8 cellular contexts compared by ENCODE assay signal in genomic region chr12:6452908-6453630, GRCh38. TPM values are rescaled to one million over a fixed set of nuclear protein-coding genes. Genes with fewer than 3 reads are reported as not detected.
DNase-seq lines count a peak whose midpoint lies in the region; ATAC-seq and TF ChIP-seq lines count a peak whose summit lies in the region.

No MANE protein-coding gene starts in this region.

- peak overlapping the region; percentile 66 to 78 (median 76) for H3K4me3 ChIP-seq in breast epithelium
- peak overlapping the region; percentile 70 to 80 for H3K4me3 ChIP-seq in vagina

- no peak for ATAC-seq in GM18519 (IDR thresholded peaks at IDR 0.05; ENCODE audit: low FRiP score, unreplicated experiment)

- peak; percentile 20 for DNase-seq in stimulated activated naive CD4-positive, alpha-beta T cell treated with Interleukin-2 at 50 U/mL for 16 hours (lab: John Stamatoyannopoulos, UW)
- no peak for DNase-seq in stimulated activated naive CD4-positive, alpha-beta T cell (lab: John Stamatoyannopoulos, UW)
- no peak for DNase-seq in breast epithelium (ENCODE audit: low spot score in 2 of 2)
- peak; percentile 89 for DNase-seq in mesenteric fat pad (ENCODE audit: low spot score)
- no peak for DNase-seq in vagina (ENCODE audit: extremely low spot score in 2 of 2)
- DNase-seq in amniotic stem cell (lab: John Stamatoyannopoulos, UW) = no peak
- no peak for DNase-seq in GF-D8 (lab: John Stamatoyannopoulos, UW)

- H3K9me3 ChIP-seq in breast epithelium = no peaks in the 10 kb centered on the region
- no peaks in the 10 kb centered on the region for H3K9me3 ChIP-seq in vagina

- H3K4me1 ChIP-seq in breast epithelium (peaks cover 7 to 11% of the 10 kb centered on the region in 2 donors), vagina (peaks cover 37% of the 10 kb centered on the region)

- TF ChIP-seq CTCF in breast epithelium (IDR thresholded peaks at IDR 0.05) = no peak
- TF ChIP-seq CTCF in vagina (IDR thresholded peaks at IDR 0.05) = no peak

- peak overlapping the region; percentile 95 for H3K27ac ChIP-seq in breast epithelium
- H3K27ac ChIP-seq in vagina = peak overlapping the region; percentile 95

- H3K27me3 ChIP-seq in breast epithelium (no peaks in the 10 kb centered on the region), vagina (no peaks in the 10 kb centered on the region)

- intact Hi-C loops in breast epithelium (cut with DNase I; ENCODE audit: low total_unique reads) (no loop called here), vagina (cut with DNase I) (no loop called here)

- TF ChIP-seq POLR2A in breast epithelium (IDR thresholded peaks at IDR 0.05) (no peak), vagina (IDR thresholded peaks at IDR 0.05) (no peak)

- peaks cover 8% of the 10 kb centered on the region for H3K36me3 ChIP-seq in breast epithelium
- peaks cover 0 to 34% of the 10 kb centered on the region in 2 donors for H3K36me3 ChIP-seq in vagina

RNA-seq across cellular contexts. Expression of gene TAPBPL, which starts 1.2 kb away (rescaled TPM):
- total RNA-seq in breast epithelium (10 to 100 TPM; 16.5 to 24.6 (median 22.9) TPM), mesenteric fat pad (13.0 TPM), vagina (21.1 TPM)

RNA-seq across cellular contexts. Expression of gene CD27, which starts 8.3 kb away (rescaled TPM):
- total RNA-seq in breast epithelium (1 to 10 TPM in 2 of 3 donors, under 1 TPM in 1; 0.64 to 4.3 (median 2.6) TPM), mesenteric fat pad (not detected), vagina (1.2 TPM)

RNA-seq across cellular contexts. Expression of gene VAMP1, which starts 17.4 kb away (rescaled TPM):
- total RNA-seq in breast epithelium (10 to 100 TPM in 2 of 3 donors, 1 to 10 TPM in 1; 8.2 to 12.5 (median 11.1) TPM), mesenteric fat pad (5.8 TPM), vagina (12.5 TPM)

RNA-seq across cellular contexts. Expression of gene MRPL51, which starts 40.0 kb away (rescaled TPM):
- 10 to 100 TPM; 58.5 to 72.1 (median 62.4) TPM for total RNA-seq in breast epithelium
- total RNA-seq in mesenteric fat pad = 116 TPM
- total RNA-seq in vagina = 23.1 TPM

RNA-seq across cellular contexts. Expression of gene NCAPD2, which starts 40.8 kb away (rescaled TPM):
- total RNA-seq in breast epithelium (10 to 100 TPM; 21.6 to 66.7 (median 53.9) TPM), mesenteric fat pad (12.8 TPM), vagina (25.5 TPM)

Comparison
In these comparisons a context has a peak if more than half of its experiments do, and no peak if none do; other contexts are left out.
1. DNase-seq: peak in stimulated activated naive CD4-positive, alpha-beta T cell treated with Interleukin-2 at 50 U/mL for 16 hours (single experiment) and mesenteric fat pad (single experiment); none in stimulated activated naive CD4-positive, alpha-beta T cell (0 of 6), breast epithelium (0 of 2), vagina (0 of 2), amniotic stem cell (single experiment) and GF-D8 (single experiment).